Comparison of ENCODE assay signal across 20 cellular contexts in the genomic region with DNA sequence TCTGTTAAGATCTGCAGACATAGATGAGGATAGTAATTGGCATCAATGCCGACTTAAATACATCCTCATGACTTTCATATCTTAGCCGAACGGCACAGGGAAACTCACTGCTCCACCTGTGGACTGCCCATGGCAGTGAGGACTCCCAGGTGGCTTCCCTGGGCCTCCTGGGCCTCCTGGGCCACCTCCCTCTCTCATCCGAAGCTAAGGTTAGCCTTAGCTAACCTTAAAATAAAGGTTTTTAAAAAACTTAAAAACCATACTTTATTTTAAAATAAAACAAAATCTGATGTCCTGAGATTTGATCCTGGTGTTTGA. TPM values are rescaled to one million over a fixed set of nuclear protein-coding genes. Genes with fewer than 3 reads are reported as not detected.
DNase-seq lines count a peak whose midpoint lies in the region; ATAC-seq, FAIRE-seq and TF ChIP-seq lines count a peak whose summit lies in the region.
"Had no signal": no experiment of that assay in that cellular context is flagged by ENCODE, and none has a peak within 500 bp of the region (broad histone marks: within the 10 kb centered on the region; RNA-seq: fewer than 3 reads in every experiment).

No MANE protein-coding gene starts in this region.

- no peak overlapping the region for H3K4me2 ChIP-seq in H1 (ENCODE audit: insufficient read depth in 1 of 2, low read depth in 2 of 2, low read length in 2 of 2)

- no peaks in the 10 kb centered on the region for H3K23me2 ChIP-seq in H1 (ENCODE audit: low read depth, low read length)

- H2AK5ac ChIP-seq in H1 (ENCODE audit: low read depth, low read length), result no peak overlapping the region

- H3K27ac ChIP-seq in H1 (ENCODE audit: low read depth, low read length) (no peak overlapping the region), mucosa of rectum (ENCODE audit: low read depth in 2 of 2, low read length in 2 of 2) (peak overlapping the region; percentile 80 to 85), aorta (ENCODE audit: low read depth in 1 of 2, low read length in 2 of 2) (no peak overlapping the region)
- H3K27ac ChIP-seq: SJCRH30 had no signal

- H3K18ac ChIP-seq in H1 (ENCODE audit: extremely low read depth, low read length), result no peak overlapping the region

- H3K14ac ChIP-seq in H1 (ENCODE audit: insufficient read length), result no peak overlapping the region

- no peak overlapping the region for H2AFZ ChIP-seq in H1 (ENCODE audit: low read length)

- H2BK5ac ChIP-seq in H1 (ENCODE audit: low read depth, low read length), result no peak overlapping the region

- H4K8ac ChIP-seq in H1 (ENCODE audit: extremely low read depth, insufficient read depth, low read length), result no peak overlapping the region

- no peak overlapping the region for H3K4ac ChIP-seq in H1 (replicated peaks; ENCODE audit: insufficient read length, low read depth, low read length)

- H3K4me3 ChIP-seq in H1 (ENCODE audit: extremely low read depth in 1 of 4, insufficient read depth in 2 of 4, low read depth in 3 of 4, low read length in 4 of 4) (no peak overlapping the region), mucosa of rectum (ENCODE audit: low read length in 2 of 2) (no peak overlapping the region), aorta (ENCODE audit: low read length in 2 of 2) (no peak overlapping the region)
- H3K4me3 ChIP-seq: GM12878, HAP-1, SJCRH30 had no signal

- H3K36me3 ChIP-seq in H1 (ENCODE audit: control insufficient read depth in 2 of 4, insufficient read depth in 4 of 4, low read length in 3 of 4) (no peaks in the 10 kb centered on the region), mucosa of rectum (ENCODE audit: control insufficient read depth in 2 of 2, insufficient read depth in 2 of 2, low read length in 2 of 2) (no peaks in the 10 kb centered on the region), aorta (ENCODE audit: control insufficient read depth in 1 of 2, insufficient read depth in 2 of 2, low read length in 1 of 2) (no peaks in the 10 kb centered on the region)
- H3K36me3 ChIP-seq: HAP-1, SJCRH30 had no signal

- 0 out of 2 replicates have a peak overlapping the region, but pooled peaks have one; percentile 63 for H2BK12ac ChIP-seq in H1 (ENCODE audit: low read depth, low read length)

- H3K79me1 ChIP-seq in H1 (ENCODE audit: low read depth, low read length), result no peaks in the 10 kb centered on the region

- H3K9me3 ChIP-seq in H1 (ENCODE audit: insufficient read depth in 2 of 2, low read depth in 1 of 2, low read length in 1 of 2), result no peaks in the 10 kb centered on the region
- no peaks in the 10 kb centered on the region for H3K9me3 ChIP-seq in mucosa of rectum (ENCODE audit: control insufficient read depth in 2 of 2, low read length in 2 of 2)
- no peaks in the 10 kb centered on the region for H3K9me3 ChIP-seq in aorta (ENCODE audit: control insufficient read depth, low read length)
- H3K9me3 ChIP-seq: Caco-2, HAP-1, SJCRH30 had no signal

- ATAC-seq in left ventricle myocardium superior, result peak; percentile 15
- ATAC-seq in Right ventricle myocardium inferior, result no peak
- peak; percentile 13 for ATAC-seq in aorta (ENCODE audit: low FRiP score)
- ATAC-seq: GM12878, PC-3 had no signal

- intact Hi-C loops in left ventricle myocardium superior (cut with micrococcal nuclease), result no loop called here
- intact Hi-C loops in Right ventricle myocardium inferior (cut with DNase I), result no loop called here
- intact Hi-C loops in aorta (cut with DNase I), result loop anchor here in 1 of 2 donors (5.0 kb wide), 1 partner anchor 37 kb away; a partner anchor contains a TSS

- peaks cover 0 to 6% (median 1%) of the 10 kb centered on the region in 4 experiments; a peak in 3 of 7 replicates for H3K4me1 ChIP-seq in H1 (replicated peaks in 1 of 4; ENCODE audit: control insufficient read depth in 3 of 4, insufficient read depth in 4 of 4, low read length in 3 of 4)
- H3K4me1 ChIP-seq in mucosa of rectum (ENCODE audit: control insufficient read depth in 2 of 2, insufficient read depth in 2 of 2, low read length in 2 of 2), result peaks cover 7 to 15% of the 10 kb centered on the region in 2 donors
- no peaks in the 10 kb centered on the region for H3K4me1 ChIP-seq in aorta (ENCODE audit: control insufficient read depth in 1 of 2, insufficient read depth in 2 of 2, low read length in 2 of 2)
- H3K4me1 ChIP-seq: HAP-1 had no signal

- TF ChIP-seq RAD21 in H1 (IDR thresholded peaks at IDR 0.05 in 1 of 2, conservative IDR thresholded peaks at IDR 0.05 in 1 of 2; ENCODE audit: low read depth in 2 of 2, low read length in 2 of 2), result no peak

- TF ChIP-seq EP300 in H1 (IDR thresholded peaks at IDR 0.05; ENCODE audit: borderline replicate concordance in 1 of 2, low read depth in 2 of 2, low read length in 2 of 2), result no peak

- no peak overlapping the region for H3K23ac ChIP-seq in H1 (ENCODE audit: insufficient read length)

- 92% methylated on average over 4 of the region's 4 CpGs; no CpG with 5 or more reads in 1 of the 2 experiments for WGBS in H1 (ENCODE audit: extremely low coverage in 1 of 2, insufficient coverage in 1 of 2, insufficient read length in 1 of 2, insufficient replicate concordance in 2 of 2, low coverage in 1 of 2, low lambda C conversion rate in 2 of 2, missing lambda C conversion rate in 1 of 2), 2 experiments
- WGBS in aorta, 2 donors, result 86 to 87% methylated on average over 4 of the region's 4 CpGs

- H2BK120ac ChIP-seq in H1 (replicated peaks; ENCODE audit: low read depth, low read length), result no peak overlapping the region

- no peak for TF ChIP-seq POLR2A in H1 (IDR thresholded peaks at IDR 0.05; ENCODE audit: control extremely low read depth in 1 of 2, low read depth in 2 of 2, low read length in 2 of 2)

- H3K9ac ChIP-seq in H1 (replicated peaks in 1 of 4; ENCODE audit: extremely low read depth in 1 of 4, low read depth in 3 of 4, low read length in 3 of 4) (no peak overlapping the region), mucosa of rectum (ENCODE audit: low read depth in 1 of 2, low read length in 2 of 2) (no peak overlapping the region)

- H4K5ac ChIP-seq in H1 (ENCODE audit: insufficient read length, low read depth, low read length), result no peak overlapping the region

- H2BK20ac ChIP-seq in H1 (ENCODE audit: low read length), result no peak overlapping the region

- H3K79me2 ChIP-seq in H1 (ENCODE audit: control insufficient read depth in 1 of 2, insufficient read depth in 2 of 2, low read length in 2 of 2), result no peaks in the 10 kb centered on the region

- CTCF ChIA-PET in H1 (lab: Charles Lee; ENCODE audit: partially characterized antibody), result interaction anchor here (0.9 to 1.3 kb wide), 4 partner anchors 12 to 173 kb away, joined by 3 read pairs; no protein-coding TSS in a partner anchor

- DNase-seq in left ventricle myocardium superior (no peak), Right ventricle myocardium inferior (ENCODE audit: missing footprints) (no peak), H1 (ENCODE audit: low read depth in 1 of 2, low spot score in 2 of 2) (no peak), aorta (no peak), hepatic stellate cell (ENCODE audit: low spot score) (no peak)
- no peak for DNase-seq in stimulated activated CD4-positive, alpha-beta T cell treated with anti-CD3 and anti-CD28 coated beads, Interleukin-2, amount 100 ng/mL, for 24 hours
- DNase-seq in activated CD8-positive, alpha-beta memory T cell treated with anti-CD3 and anti-CD28 coated beads for 24 hours, result no peak
- DNase-seq: Caco-2; CD4-positive, alpha-beta T cell; Karpas-422; NCI-H1048; NCI-H1436; NCI-H2029; NCI-H526; PC-3 had no signal

- H2BK15ac ChIP-seq in H1 (ENCODE audit: low read length), result 0 out of 2 replicates have a peak overlapping the region, but pooled peaks have one; percentile 72

- no peak for FAIRE-seq in H1 (lab: Jason Lieb, UNC)
- FAIRE-seq: A204.1, GM12878 had no signal

- POLR2A ChIA-PET in H1 (lab: Charles Lee; ENCODE audit: partially characterized antibody), result no interaction called here

- no peak overlapping the region for H3K56ac ChIP-seq in H1 (replicated peaks; ENCODE audit: insufficient read length, low read depth, low read length)

- H3K27me3 ChIP-seq in H1 (replicated peaks in 1 of 4; ENCODE audit: control insufficient read depth in 3 of 4, extremely low read depth in 1 of 4, insufficient read depth in 3 of 4, low read length in 3 of 4) (no peaks in the 10 kb centered on the region), mucosa of rectum (ENCODE audit: control insufficient read depth in 2 of 2, insufficient read depth in 2 of 2, low read length in 2 of 2) (no peaks in the 10 kb centered on the region), aorta (ENCODE audit: control insufficient read depth in 1 of 2, insufficient read depth in 2 of 2, low read length in 1 of 2) (no peaks in the 10 kb centered on the region)
- H3K27me3 ChIP-seq: SJCRH30 had no signal

- H4K20me1 ChIP-seq in H1 (replicated peaks in 1 of 2; ENCODE audit: control insufficient read depth in 1 of 2, insufficient read depth in 2 of 2, low read length in 2 of 2), result no peaks in the 10 kb centered on the region

- no peak for TF ChIP-seq CTCF in H1 (IDR thresholded peaks at IDR 0.05; ENCODE audit: control extremely low read depth in 1 of 3, insufficient read depth in 1 of 3, low read depth in 1 of 3, low read length in 3 of 3)

- H4K91ac ChIP-seq in H1 (replicated peaks; ENCODE audit: insufficient read length, low read length), result no peak overlapping the region

TF ChIP-seq in H1, 55 proteins besides CTCF, POLR2A, EP300 and RAD21:
- TF ChIP-seq NRF1 (IDR thresholded peaks at IDR 0.05; ENCODE audit: low read depth, low read length) (no peak), RXRA (IDR thresholded peaks at IDR 0.05; ENCODE audit: insufficient read depth, low read depth, low read length) (no peak), RFX5 (IDR thresholded peaks at IDR 0.05; ENCODE audit: borderline replicate concordance, low read depth, low read length) (no peak), YY1 (IDR thresholded peaks at IDR 0.05; ENCODE audit: low read depth, low read length) (no peak), SIX5 (IDR thresholded peaks at IDR 0.05; ENCODE audit: low read depth, low read length) (no peak), GTF2F1 (IDR thresholded peaks at IDR 0.05; ENCODE audit: borderline replicate concordance, low read depth, low read length) (no peak), POU5F1 (IDR thresholded peaks at IDR 0.05; ENCODE audit: low read depth, low read length) (no peak), CTBP2 (IDR thresholded peaks at IDR 0.05; ENCODE audit: borderline replicate concordance, insufficient read depth, insufficient read length, low read length) (no peak)

RNA-seq across cellular contexts. Expression of a gene that starts 38.1 kb away (rescaled TPM):
- total RNA-seq in left ventricle myocardium superior (11.1 TPM), Right ventricle myocardium inferior (16.2 TPM), aorta (10 to 100 TPM; 27.5 to 31.5 TPM)
- total RNA-seq in H1 (2021; fragmentation: NEBNext Ultra II Directional; extraction: Animal tissue kit (Norgen Biotek cat#: 25700)), result 22.8 TPM in 2 replicates
- polyA plus RNA-seq in H1 (2011; rRNA removed) (28.4 and 40.7 TPM in 2 replicates), aorta (10 to 100 TPM in 1 of 2 donors, 1 to 10 TPM in 1; 5.2 to 10.0 TPM)
- polyA plus RNA-seq in H1 (2011; cell fraction: cytosol; rRNA removed), result 18.1 TPM
- 34.2 TPM for polyA plus RNA-seq in H1 (2011; cell fraction: nucleus; rRNA removed)
- 15.8 to 27.1 TPM (median 20.7 TPM) in 4 replicates for polyA plus RNA-seq in H1 (2012, experiment 1 of 2)
- 22.0 TPM for polyA plus RNA-seq in H1 (2012, experiment 2 of 2)
- 21.4 TPM for polyA plus RNA-seq in H1 (2013, experiment 1 of 2)
- 23.8 TPM for polyA plus RNA-seq in H1 (2013, experiment 2 of 2)
- 21.7 and 33.3 TPM in 2 replicates for polyA minus RNA-seq in H1 (2011; rRNA and poly(A)+ RNA removed)
- polyA minus RNA-seq in H1 (2011; cell fraction: cytosol; rRNA and poly(A)+ RNA removed), result 17.2 TPM
- polyA minus RNA-seq in H1 (2011; cell fraction: nucleus; rRNA and poly(A)+ RNA removed), result 27.5 TPM

Comparison
In these comparisons a context has a peak if more than half of its experiments do, and no peak if none do; other contexts are left out.
1. H3K27ac ChIP-seq: peak in mucosa of rectum (2 of 2); none in H1 (single experiment) and aorta (0 of 2).